1 cellular context compared by ENCODE assay signal in genomic region chr4:89382439-89382838, GRCh38.
TF ChIP-seq lines count a peak whose summit lies in the region.

No MANE protein-coding gene starts in this region.

TF ChIP-seq in GM23338, 12 proteins besides CTCF, POLR2A, EP300 and RAD21 (continued from another document):
- TF ChIP-seq, protein P1, sequence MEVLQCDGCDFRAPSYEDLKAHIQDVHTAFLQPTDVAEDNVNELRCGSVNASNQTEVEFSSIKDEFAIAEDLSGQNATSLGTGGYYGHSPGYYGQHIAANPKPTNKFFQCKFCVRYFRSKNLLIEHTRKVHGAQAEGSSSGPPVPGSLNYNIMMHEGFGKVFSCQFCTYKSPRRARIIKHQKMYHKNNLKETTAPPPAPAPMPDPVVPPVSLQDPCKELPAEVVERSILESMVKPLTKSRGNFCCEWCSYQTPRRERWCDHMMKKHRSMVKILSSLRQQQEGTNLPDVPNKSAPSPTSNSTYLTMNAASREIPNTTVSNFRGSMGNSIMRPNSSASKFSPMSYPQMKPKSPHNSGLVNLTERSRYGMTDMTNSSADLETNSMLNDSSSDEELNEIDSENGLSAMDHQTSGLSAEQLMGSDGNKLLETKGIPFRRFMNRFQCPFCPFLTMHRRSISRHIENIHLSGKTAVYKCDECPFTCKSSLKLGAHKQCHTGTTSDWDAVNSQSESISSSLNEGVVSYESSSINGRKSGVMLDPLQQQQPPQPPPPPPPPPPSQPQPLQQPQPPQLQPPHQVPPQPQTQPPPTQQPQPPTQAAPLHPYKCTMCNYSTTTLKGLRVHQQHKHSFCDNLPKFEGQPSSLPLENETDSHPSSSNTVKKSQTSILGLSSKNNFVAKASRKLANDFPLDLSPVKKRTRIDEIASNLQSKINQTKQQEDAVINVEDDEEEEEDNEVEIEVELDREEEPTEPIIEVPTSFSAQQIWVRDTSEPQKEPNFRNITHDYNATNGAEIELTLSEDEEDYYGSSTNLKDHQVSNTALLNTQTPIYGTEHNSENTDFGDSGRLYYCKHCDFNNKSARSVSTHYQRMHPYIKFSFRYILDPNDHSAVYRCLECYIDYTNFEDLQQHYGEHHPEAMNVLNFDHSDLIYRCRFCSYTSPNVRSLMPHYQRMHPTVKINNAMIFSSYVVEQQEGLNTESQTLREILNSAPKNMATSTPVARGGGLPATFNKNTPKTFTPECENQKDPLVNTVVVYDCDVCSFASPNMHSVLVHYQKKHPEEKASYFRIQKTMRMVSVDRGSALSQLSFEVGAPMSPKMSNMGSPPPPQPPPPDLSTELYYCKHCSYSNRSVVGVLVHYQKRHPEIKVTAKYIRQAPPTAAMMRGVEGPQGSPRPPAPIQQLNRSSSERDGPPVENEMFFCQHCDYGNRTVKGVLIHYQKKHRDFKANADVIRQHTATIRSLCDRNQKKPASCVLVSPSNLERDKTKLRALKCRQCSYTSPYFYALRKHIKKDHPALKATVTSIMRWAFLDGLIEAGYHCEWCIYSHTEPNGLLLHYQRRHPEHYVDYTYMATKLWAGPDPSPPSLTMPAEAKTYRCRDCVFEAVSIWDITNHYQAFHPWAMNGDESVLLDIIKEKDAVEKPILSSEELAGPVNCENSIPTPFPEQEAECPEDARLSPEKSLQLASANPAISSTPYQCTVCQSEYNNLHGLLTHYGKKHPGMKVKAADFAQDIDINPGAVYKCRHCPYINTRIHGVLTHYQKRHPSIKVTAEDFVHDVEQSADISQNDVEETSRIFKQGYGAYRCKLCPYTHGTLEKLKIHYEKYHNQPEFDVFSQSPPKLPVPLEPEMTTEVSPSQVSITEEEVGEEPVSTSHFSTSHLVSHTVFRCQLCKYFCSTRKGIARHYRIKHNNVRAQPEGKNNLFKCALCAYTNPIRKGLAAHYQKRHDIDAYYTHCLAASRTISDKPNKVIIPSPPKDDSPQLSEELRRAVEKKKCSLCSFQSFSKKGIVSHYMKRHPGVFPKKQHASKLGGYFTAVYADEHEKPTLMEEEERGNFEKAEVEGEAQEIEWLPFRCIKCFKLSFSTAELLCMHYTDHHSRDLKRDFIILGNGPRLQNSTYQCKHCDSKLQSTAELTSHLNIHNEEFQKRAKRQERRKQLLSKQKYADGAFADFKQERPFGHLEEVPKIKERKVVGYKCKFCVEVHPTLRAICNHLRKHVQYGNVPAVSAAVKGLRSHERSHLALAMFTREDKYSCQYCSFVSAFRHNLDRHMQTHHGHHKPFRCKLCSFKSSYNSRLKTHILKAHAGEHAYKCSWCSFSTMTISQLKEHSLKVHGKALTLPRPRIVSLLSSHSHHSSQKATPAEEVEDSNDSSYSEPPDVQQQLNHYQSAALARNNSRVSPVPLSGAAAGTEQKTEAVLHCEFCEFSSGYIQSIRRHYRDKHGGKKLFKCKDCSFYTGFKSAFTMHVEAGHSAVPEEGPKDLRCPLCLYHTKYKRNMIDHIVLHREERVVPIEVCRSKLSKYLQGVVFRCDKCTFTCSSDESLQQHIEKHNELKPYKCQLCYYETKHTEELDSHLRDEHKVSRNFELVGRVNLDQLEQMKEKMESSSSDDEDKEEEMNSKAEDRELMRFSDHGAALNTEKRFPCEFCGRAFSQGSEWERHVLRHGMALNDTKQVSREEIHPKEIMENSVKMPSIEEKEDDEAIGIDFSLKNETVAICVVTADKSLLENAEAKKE (CRISPR knock-in tag; IDR thresholded peaks at IDR 0.05), result no peak
- no peak for TF ChIP-seq EZH2 (IDR thresholded peaks at IDR 0.05; ENCODE audit: low read depth, unreplicated experiment)
- TF ChIP-seq NANOG (IDR thresholded peaks at IDR 0.05; ENCODE audit: borderline replicate concordance), result no peak
- TF ChIP-seq JUNB (IDR thresholded peaks at IDR 0.05; ENCODE audit: unreplicated experiment), result no peak
